In genomic region chr1:183859865-183860264, GRCh38 we compare ENCODE assay signal across 25 cellular contexts. TPM values are rescaled to one million over a fixed set of nuclear protein-coding genes. Genes with fewer than 3 reads are reported as not detected.
DNase-seq lines count a peak whose midpoint lies in the region; ATAC-seq and TF ChIP-seq lines count a peak whose summit lies in the region.
"Had no signal": no experiment of that assay in that cellular context is flagged by ENCODE, and none has a peak within 500 bp of the region (broad histone marks: within the 10 kb centered on the region; RNA-seq: fewer than 3 reads in every experiment).

No MANE protein-coding gene starts in this region.

- H3K9me3 ChIP-seq in testis (no peaks in the 10 kb centered on the region), left ventricle myocardium inferior (replicated peaks) (no peaks in the 10 kb centered on the region)
- H3K9me3 ChIP-seq: heart right ventricle, neutrophil had no signal

- no peaks in the 10 kb centered on the region for H3K36me3 ChIP-seq in testis (ENCODE audit: low read depth, missing control alignments)
- H3K36me3 ChIP-seq in left ventricle myocardium inferior: no peaks in the 10 kb centered on the region
- H3K36me3 ChIP-seq: neutrophil had no signal

- H3K27ac Mint-ChIP-seq in brain: peak overlapping the region in 3 of 5 experiments; percentile 3 to 22 (median 22)
- no peak overlapping the region for H3K27ac Mint-ChIP-seq in natural killer cell treated with Interleukin-12 subunit alpha and Interleukin-12 subunit beta and Interleukin-15 and Interleukin-18, amount 100 ng/mL, for 72 hours
- H3K27ac Mint-ChIP-seq: activated CD8-positive, alpha-beta T cell treated with anti-CD3 and anti-CD28 coated beads for 36 hours; activated T-helper 2 cell treated with anti-CD3 and anti-CD28 coated beads, Interferon-gamma antibody, Interleukin-2, Interleukin-4, amounts not matched to agents 10 μg/mL and 5 μg/mL and 100 μg/mL, durations not matched to agents 14 hours and 24 hours and 36 hours; CD14-positive monocyte; memory B cell; T-helper 1 cell treated with Interleukin-12 subunit alpha and Interleukin-12 subunit beta and Interleukin-4 antibody, amounts not matched to agents 30 μg/mL and 1 μg/mL, for 36 hours had no signal

- intact Hi-C loops in testis (cut with DNase I; ENCODE audit: low total_unique reads): no loop called here
- intact Hi-C loops in left ventricle myocardium inferior (cut with micrococcal nuclease): no loop called here

- DNase-seq in M059J (ENCODE audit: low read depth) (peak; percentile 73), iris pigment epithelial cell (ENCODE audit: low read depth) (peak; percentile 40), testis (no peak), left ventricle myocardium inferior (no peak)
- no peak for DNase-seq in stimulated activated CD4-positive, alpha-beta T cell treated with anti-CD3 and anti-CD28 coated beads, Interleukin-4, amount 100 ng/mL, for 4 hours
- no peak for DNase-seq in natural killer cell treated with Interleukin-12 subunit alpha and Interleukin-12 subunit beta and Interleukin-15 and Interleukin-18, amount 100 ng/mL, for 72 hours (ENCODE audit: low spot score)
- DNase-seq: activated CD4-positive, alpha-beta T cell treated with anti-CD3 and anti-CD28 coated beads for 1 hour; activated CD8-positive, alpha-beta T cell treated with anti-CD3 and anti-CD28 coated beads for 36 hours; aorta; cerebellar nuclear complex; foreskin keratinocyte; heart right ventricle; KBM-7; left colon; NCI-H1436; RPMI8226; stimulated activated CD4-positive, alpha-beta T cell treated with anti-CD3 and anti-CD28 coated beads, Interleukin-1b, Interleukin-23, amount 100 ng/mL, for 48 hours had no signal

- TF ChIP-seq POLR2A in testis (IDR thresholded peaks at IDR 0.05): no peak

- ATAC-seq in natural killer cell treated with Interleukin-12 subunit alpha and Interleukin-12 subunit beta and Interleukin-15 and Interleukin-18, amount 100 ng/mL, for 72 hours: no peak
- ATAC-seq: activated CD8-positive, alpha-beta T cell treated with anti-CD3 and anti-CD28 coated beads for 36 hours; activated naive CD4-positive, alpha-beta T cell treated with anti-CD3 and anti-CD28 coated beads, Interleukin-2, amount 50 U/mL, for 72 hours; foreskin keratinocyte; heart right ventricle; left colon had no signal

- peaks cover 0 to 6% (median 0%) of the 10 kb centered on the region in 5 experiments for H3K9me3 Mint-ChIP-seq in brain
- H3K9me3 Mint-ChIP-seq in natural killer cell treated with Interleukin-12 subunit alpha and Interleukin-12 subunit beta and Interleukin-15 and Interleukin-18, amount 100 ng/mL, for 72 hours: no peaks in the 10 kb centered on the region
- H3K9me3 Mint-ChIP-seq: activated CD8-positive, alpha-beta T cell treated with anti-CD3 and anti-CD28 coated beads for 36 hours; activated naive CD4-positive, alpha-beta T cell treated with anti-CD3 and anti-CD28 coated beads, Interleukin-2, amount 50 U/mL, for 72 hours; activated T-helper 2 cell treated with anti-CD3 and anti-CD28 coated beads, Interferon-gamma antibody, Interleukin-2, Interleukin-4, amounts not matched to agents 10 μg/mL and 5 μg/mL and 100 μg/mL, durations not matched to agents 14 hours and 24 hours and 36 hours; memory B cell; T-helper 1 cell treated with Interleukin-12 subunit alpha and Interleukin-12 subunit beta and Interleukin-4 antibody, amounts not matched to agents 30 μg/mL and 1 μg/mL, for 36 hours had no signal

- H3K4me3 ChIP-seq in testis: no peak overlapping the region
- no peak overlapping the region for H3K4me3 ChIP-seq in left ventricle myocardium inferior
- H3K4me3 ChIP-seq: heart right ventricle, smooth muscle cell had no signal

- peaks cover 29% of the 10 kb centered on the region for H3K4me1 Mint-ChIP-seq in brain
- H3K4me1 Mint-ChIP-seq in natural killer cell treated with Interleukin-12 subunit alpha and Interleukin-12 subunit beta and Interleukin-15 and Interleukin-18, amount 100 ng/mL, for 72 hours (ENCODE audit: low read depth in 2 of 2): no peaks in the 10 kb centered on the region
- H3K4me1 Mint-ChIP-seq: CD14-positive monocyte, memory B cell had no signal

- H3K4me3 Mint-ChIP-seq in brain: no peak overlapping the region
- H3K4me3 Mint-ChIP-seq in natural killer cell treated with Interleukin-12 subunit alpha and Interleukin-12 subunit beta and Interleukin-15 and Interleukin-18, amount 100 ng/mL, for 72 hours: no peak overlapping the region
- H3K4me3 Mint-ChIP-seq: activated CD8-positive, alpha-beta T cell treated with anti-CD3 and anti-CD28 coated beads for 36 hours; CD14-positive monocyte; memory B cell; T-helper 1 cell treated with Interleukin-12 subunit alpha and Interleukin-12 subunit beta and Interleukin-4 antibody, amounts not matched to agents 30 μg/mL and 1 μg/mL, for 36 hours had no signal

- H3K4me1 ChIP-seq in testis (peaks cover 63% of the 10 kb centered on the region), left ventricle myocardium inferior (peaks cover 23% of the 10 kb centered on the region)
- H3K4me1 ChIP-seq: foreskin keratinocyte had no signal

- H3K36me3 Mint-ChIP-seq in brain: peaks cover 37% of the 10 kb centered on the region
- H3K36me3 Mint-ChIP-seq in natural killer cell treated with Interleukin-12 subunit alpha and Interleukin-12 subunit beta and Interleukin-15 and Interleukin-18, amount 100 ng/mL, for 72 hours: no peaks in the 10 kb centered on the region
- H3K36me3 Mint-ChIP-seq: activated naive CD4-positive, alpha-beta T cell treated with anti-CD3 and anti-CD28 coated beads, Interleukin-2, amount 50 U/mL, for 72 hours; memory B cell had no signal

- WGBS in testis, 2 donors: 41 to 48% methylated on average over 4 of the region's 4 CpGs

- H3K27me3 Mint-ChIP-seq in brain: no peaks in the 10 kb centered on the region
- peaks cover 11 to 13% of the 10 kb centered on the region in 2 donors for H3K27me3 Mint-ChIP-seq in natural killer cell treated with Interleukin-12 subunit alpha and Interleukin-12 subunit beta and Interleukin-15 and Interleukin-18, amount 100 ng/mL, for 72 hours
- H3K27me3 Mint-ChIP-seq: activated CD8-positive, alpha-beta T cell treated with anti-CD3 and anti-CD28 coated beads for 36 hours had no signal

- TF ChIP-seq CTCF in brain (conservative IDR thresholded peaks at IDR 0.05) (no peak), testis (IDR thresholded peaks at IDR 0.05) (no peak), left ventricle myocardium inferior (IDR thresholded peaks at IDR 0.05; ENCODE audit: borderline replicate concordance) (no peak)

- no peaks in the 10 kb centered on the region for H3K27me3 ChIP-seq in testis
- H3K27me3 ChIP-seq in left ventricle myocardium inferior (ENCODE audit: low read depth): no peaks in the 10 kb centered on the region
- H3K27me3 ChIP-seq: heart right ventricle had no signal

- peak overlapping the region; percentile 60 to 75 for H3K27ac ChIP-seq in testis
- no peak overlapping the region for H3K27ac ChIP-seq in left ventricle myocardium inferior (replicated peaks)
- H3K27ac ChIP-seq: foreskin keratinocyte, heart right ventricle, neutrophil had no signal

RNA-seq across cellular contexts. Expression of gene RGL1, which starts 54.9 kb away (rescaled TPM):
- total RNA-seq in M059J (2014; rRNA removed; shearing (Covaris generic)): 9.8 and 18.3 TPM in 2 replicates
- 15.1 TPM for polyA plus RNA-seq in brain (ENCODE audit: insufficient read depth, low read depth, low replicate concordance)
- total RNA-seq in testis: 10 to 100 TPM; 41.5 to 58.2 TPM
- polyA plus RNA-seq in testis (ENCODE audit: insufficient read depth, low read depth, low replicate concordance): 34.3 TPM
- total RNA-seq in left ventricle myocardium inferior: 19.4 TPM
- total RNA-seq in natural killer cell treated with Interleukin-12 subunit alpha and Interleukin-12 subunit beta and Interleukin-15 and Interleukin-18, amount 100 ng/mL, for 72 hours: 1 to 10 TPM; 3.7 to 5.0 TPM

Comparison
In these comparisons a context has a peak if more than half of its experiments do, and no peak if none do; other contexts are left out.
1. DNase-seq: peak in M059J (single experiment) and iris pigment epithelial cell (single experiment); none in testis (single experiment), left ventricle myocardium inferior (single experiment), stimulated activated CD4-positive, alpha-beta T cell treated with anti-CD3 and anti-CD28 coated beads, Interleukin-4, amount 100 ng/mL, for 4 hours (0 of 2) and natural killer cell treated with Interleukin-12 subunit alpha and Interleukin-12 subunit beta and Interleukin-15 and Interleukin-18, amount 100 ng/mL, for 72 hours (single experiment).
2. H3K27ac Mint-ChIP-seq: peak in brain (3 of 5); none in natural killer cell treated with Interleukin-12 subunit alpha and Interleukin-12 subunit beta and Interleukin-15 and Interleukin-18, amount 100 ng/mL, for 72 hours (0 of 2).